ENCODE assay signal across 1 cellular context in the genomic region with DNA sequence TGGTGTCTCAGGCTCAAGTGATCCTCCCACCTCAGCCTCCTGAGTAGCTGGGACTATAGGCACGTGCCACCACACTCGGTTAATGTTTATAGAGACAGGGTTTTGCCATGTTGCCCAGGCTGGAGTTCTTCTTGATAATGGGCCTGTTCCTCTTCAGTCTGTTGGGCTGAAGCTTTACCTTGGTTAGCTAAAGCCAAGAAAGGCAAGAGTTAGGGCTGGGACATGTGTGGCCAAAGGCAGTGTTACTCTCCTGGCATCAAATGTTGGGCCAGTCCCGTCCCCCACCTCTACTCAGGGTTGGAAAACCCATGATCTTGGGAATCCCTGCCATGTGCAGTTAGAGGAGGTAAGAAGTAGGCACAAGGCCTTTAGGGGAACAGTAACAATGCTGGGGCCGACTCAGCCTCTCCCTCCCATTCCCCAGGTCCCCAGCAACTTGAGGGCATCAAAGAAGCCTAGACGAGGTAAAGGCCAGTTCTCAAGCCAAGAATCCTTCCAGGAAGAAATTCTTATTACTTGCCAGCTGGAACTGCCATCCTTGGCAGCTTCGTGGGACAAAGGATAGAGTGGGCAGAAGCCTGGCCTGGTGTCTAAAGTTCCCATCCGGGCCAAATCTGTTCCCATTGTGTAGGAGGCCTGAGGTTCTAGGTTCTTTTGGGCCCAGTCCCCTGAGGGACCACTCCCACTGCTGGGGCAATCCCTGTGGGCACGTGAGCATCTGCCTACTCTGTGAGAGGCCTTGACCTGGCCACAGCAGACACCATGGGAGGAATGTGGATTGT.
TF ChIP-seq lines count a peak whose summit lies in the region.

No MANE protein-coding gene starts in this region.

TF ChIP-seq in K562, 482 proteins besides CTCF, POLR2A, EP300 and RAD21 (continued from another document and continues in another):
- TF ChIP-seq, protein P1, sequence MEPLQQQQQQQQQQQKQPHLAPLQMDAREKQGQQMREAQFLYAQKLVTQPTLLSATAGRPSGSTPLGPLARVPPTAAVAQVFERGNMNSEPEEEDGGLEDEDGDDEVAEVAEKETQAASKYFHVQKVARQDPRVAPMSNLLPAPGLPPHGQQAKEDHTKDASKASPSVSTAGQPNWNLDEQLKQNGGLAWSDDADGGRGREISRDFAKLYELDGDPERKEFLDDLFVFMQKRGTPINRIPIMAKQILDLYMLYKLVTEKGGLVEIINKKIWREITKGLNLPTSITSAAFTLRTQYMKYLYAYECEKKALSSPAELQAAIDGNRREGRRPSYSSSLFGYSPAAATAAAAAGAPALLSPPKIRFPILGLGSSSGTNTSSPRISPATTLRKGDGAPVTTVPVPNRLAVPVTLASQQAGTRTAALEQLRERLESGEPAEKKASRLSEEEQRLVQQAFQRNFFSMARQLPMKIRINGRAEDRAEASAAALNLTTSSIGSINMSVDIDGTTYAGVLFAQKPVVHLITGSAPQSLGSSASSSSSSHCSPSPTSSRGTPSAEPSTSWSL (CRISPR knock-in tag; IDR thresholded peaks at IDR 0.05; ENCODE audit: borderline replicate concordance), result no peak
- TF ChIP-seq CHD2 (IDR thresholded peaks at IDR 0.05; ENCODE audit: low read depth, low read length) (0 out of 2 replicates have a peak, but pooled peaks have one; percentile 67), ZNF134 (CRISPR knock-in tag; conservative IDR thresholded peaks at IDR 0.05) (no peak), ZBTB9 (CRISPR knock-in tag; IDR thresholded peaks at IDR 0.05) (no peak; the same call in 1 of the 2 replicates), ZNF561 (CRISPR knock-in tag; conservative IDR thresholded peaks at IDR 0.05) (no peak), NFE2 (IDR thresholded peaks at IDR 0.05; ENCODE audit: low read depth) (no peak), EHMT2 (IDR thresholded peaks at IDR 0.05) (no peak), ZBTB34 (CRISPR knock-in tag; IDR thresholded peaks at IDR 0.05) (peak; percentile 64; the same call in 1 of the 2 replicates), THRAP3 (IDR thresholded peaks at IDR 0.05; ENCODE audit: borderline replicate concordance) (no peak; the same call in none of the 2 replicates), ZKSCAN3 (CRISPR knock-in tag; IDR thresholded peaks at IDR 0.05) (no peak), ZNF146 (CRISPR knock-in tag; IDR thresholded peaks at IDR 0.05; ENCODE audit: unreplicated experiment) (no peak), DDX20 (tag; IDR thresholded peaks at IDR 0.05; ENCODE audit: low read depth) (no peak), ZNF77 (CRISPR knock-in tag; IDR thresholded peaks at IDR 0.05) (no peak), JUNB (CRISPR knock-in tag; conservative IDR thresholded peaks at IDR 0.05) (no peak), RBBP5 (IDR thresholded peaks at IDR 0.05; ENCODE audit: borderline replicate concordance, insufficient read depth, low read length, poor library complexity, severe bottlenecking) (no peak), SREBF1 (IDR thresholded peaks at IDR 0.05; ENCODE audit: borderline replicate concordance, low read depth, low read length) (no peak), THAP12 (CRISPR knock-in tag; IDR thresholded peaks at IDR 0.05) (peak; percentile 68; the same call in 1 of the 2 replicates), ZNF668 (CRISPR knock-in tag; IDR thresholded peaks at IDR 0.05) (no peak), SRSF3 (IDR thresholded peaks at IDR 0.05; ENCODE audit: insufficient read depth, low read length) (no peak), GABPB1 (CRISPR knock-in tag; IDR thresholded peaks at IDR 0.05) (no peak), BRCA1 (IDR thresholded peaks at IDR 0.05) (no peak), BRCA1 (CRISPR knock-in tag; IDR thresholded peaks at IDR 0.05) (no peak; the same call in 1 of the 2 replicates), ZBTB1 (CRISPR knock-in tag; IDR thresholded peaks at IDR 0.05; ENCODE audit: borderline replicate concordance, low read depth) (no peak), MIER1 (IDR thresholded peaks at IDR 0.05; ENCODE audit: low read depth) (no peak), RHOXF2B (CRISPR knock-in tag; conservative IDR thresholded peaks at IDR 0.05) (no peak), ELF2 (CRISPR knock-in tag; IDR thresholded peaks at IDR 0.05) (no peak), WHSC1 (IDR thresholded peaks at IDR 0.05; ENCODE audit: low read length) (no peak), ZC3H8 (IDR thresholded peaks at IDR 0.05) (no peak), PTTG1 (tag; IDR thresholded peaks at IDR 0.05; ENCODE audit: low read depth) (no peak), ZNF445 (CRISPR knock-in tag; IDR thresholded peaks at IDR 0.05; ENCODE audit: low read depth) (peak; percentile 41), CHCHD3 (CRISPR knock-in tag; IDR thresholded peaks at IDR 0.05) (0 out of 2 replicates have a peak, but pooled peaks have one; percentile 6), ZNF133 (CRISPR knock-in tag; IDR thresholded peaks at IDR 0.05) (no peak), NR2C2 (CRISPR knock-in tag; IDR thresholded peaks at IDR 0.05) (0 out of 2 replicates have a peak, but pooled peaks have one; percentile 13), NR2C2 (tag; IDR thresholded peaks at IDR 0.05) (no peak), RBM17 (IDR thresholded peaks at IDR 0.05; ENCODE audit: borderline replicate concordance, low read depth, low read length) (no peak; the same call in 1 of the 2 replicates), ZNF232 (CRISPR knock-in tag; IDR thresholded peaks at IDR 0.05) (no peak), RB1 (IDR thresholded peaks at IDR 0.05; ENCODE audit: low read depth) (no peak)
- TF ChIP-seq, protein P2, sequence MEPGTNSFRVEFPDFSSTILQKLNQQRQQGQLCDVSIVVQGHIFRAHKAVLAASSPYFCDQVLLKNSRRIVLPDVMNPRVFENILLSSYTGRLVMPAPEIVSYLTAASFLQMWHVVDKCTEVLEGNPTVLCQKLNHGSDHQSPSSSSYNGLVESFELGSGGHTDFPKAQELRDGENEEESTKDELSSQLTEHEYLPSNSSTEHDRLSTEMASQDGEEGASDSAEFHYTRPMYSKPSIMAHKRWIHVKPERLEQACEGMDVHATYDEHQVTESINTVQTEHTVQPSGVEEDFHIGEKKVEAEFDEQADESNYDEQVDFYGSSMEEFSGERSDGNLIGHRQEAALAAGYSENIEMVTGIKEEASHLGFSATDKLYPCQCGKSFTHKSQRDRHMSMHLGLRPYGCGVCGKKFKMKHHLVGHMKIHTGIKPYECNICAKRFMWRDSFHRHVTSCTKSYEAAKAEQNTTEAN (CRISPR knock-in tag; IDR thresholded peaks at IDR 0.05), result peak; percentile 78; the same call in 1 of the 2 replicates
- TF ChIP-seq, protein P3, sequence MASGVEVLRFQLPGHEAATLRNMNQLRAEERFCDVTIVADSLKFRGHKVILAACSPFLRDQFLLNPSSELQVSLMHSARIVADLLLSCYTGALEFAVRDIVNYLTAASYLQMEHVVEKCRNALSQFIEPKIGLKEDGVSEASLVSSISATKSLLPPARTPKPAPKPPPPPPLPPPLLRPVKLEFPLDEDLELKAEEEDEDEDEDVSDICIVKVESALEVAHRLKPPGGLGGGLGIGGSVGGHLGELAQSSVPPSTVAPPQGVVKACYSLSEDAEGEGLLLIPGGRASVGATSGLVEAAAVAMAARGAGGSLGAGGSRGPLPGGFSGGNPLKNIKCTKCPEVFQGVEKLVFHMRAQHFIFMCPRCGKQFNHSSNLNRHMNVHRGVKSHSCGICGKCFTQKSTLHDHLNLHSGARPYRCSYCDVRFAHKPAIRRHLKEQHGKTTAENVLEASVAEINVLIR (CRISPR knock-in tag; IDR thresholded peaks at IDR 0.05), result no peak
- TF ChIP-seq, protein P4, sequence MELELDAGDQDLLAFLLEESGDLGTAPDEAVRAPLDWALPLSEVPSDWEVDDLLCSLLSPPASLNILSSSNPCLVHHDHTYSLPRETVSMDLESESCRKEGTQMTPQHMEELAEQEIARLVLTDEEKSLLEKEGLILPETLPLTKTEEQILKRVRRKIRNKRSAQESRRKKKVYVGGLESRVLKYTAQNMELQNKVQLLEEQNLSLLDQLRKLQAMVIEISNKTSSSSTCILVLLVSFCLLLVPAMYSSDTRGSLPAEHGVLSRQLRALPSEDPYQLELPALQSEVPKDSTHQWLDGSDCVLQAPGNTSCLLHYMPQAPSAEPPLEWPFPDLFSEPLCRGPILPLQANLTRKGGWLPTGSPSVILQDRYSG (tag; conservative IDR thresholded peaks at IDR 0.05; ENCODE audit: low read depth), result no peak
- TF ChIP-seq, protein P5, sequence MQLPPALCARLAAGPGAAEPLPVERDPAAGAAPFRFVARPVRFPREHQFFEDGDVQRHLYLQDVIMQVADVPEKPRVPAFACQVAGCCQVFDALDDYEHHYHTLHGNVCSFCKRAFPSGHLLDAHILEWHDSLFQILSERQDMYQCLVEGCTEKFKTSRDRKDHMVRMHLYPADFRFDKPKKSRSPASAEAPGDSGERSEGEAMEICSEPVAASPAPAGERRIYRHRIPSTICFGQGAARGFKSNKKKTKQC (CRISPR knock-in tag; IDR thresholded peaks at IDR 0.05), result peak; percentile 72; the same call in 1 of the 2 replicates
- TF ChIP-seq, protein P6, sequence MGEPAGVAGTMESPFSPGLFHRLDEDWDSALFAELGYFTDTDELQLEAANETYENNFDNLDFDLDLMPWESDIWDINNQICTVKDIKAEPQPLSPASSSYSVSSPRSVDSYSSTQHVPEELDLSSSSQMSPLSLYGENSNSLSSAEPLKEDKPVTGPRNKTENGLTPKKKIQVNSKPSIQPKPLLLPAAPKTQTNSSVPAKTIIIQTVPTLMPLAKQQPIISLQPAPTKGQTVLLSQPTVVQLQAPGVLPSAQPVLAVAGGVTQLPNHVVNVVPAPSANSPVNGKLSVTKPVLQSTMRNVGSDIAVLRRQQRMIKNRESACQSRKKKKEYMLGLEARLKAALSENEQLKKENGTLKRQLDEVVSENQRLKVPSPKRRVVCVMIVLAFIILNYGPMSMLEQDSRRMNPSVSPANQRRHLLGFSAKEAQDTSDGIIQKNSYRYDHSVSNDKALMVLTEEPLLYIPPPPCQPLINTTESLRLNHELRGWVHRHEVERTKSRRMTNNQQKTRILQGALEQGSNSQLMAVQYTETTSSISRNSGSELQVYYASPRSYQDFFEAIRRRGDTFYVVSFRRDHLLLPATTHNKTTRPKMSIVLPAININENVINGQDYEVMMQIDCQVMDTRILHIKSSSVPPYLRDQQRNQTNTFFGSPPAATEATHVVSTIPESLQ (CRISPR knock-in tag; IDR thresholded peaks at IDR 0.05), result no peak
- TF ChIP-seq, protein P7, sequence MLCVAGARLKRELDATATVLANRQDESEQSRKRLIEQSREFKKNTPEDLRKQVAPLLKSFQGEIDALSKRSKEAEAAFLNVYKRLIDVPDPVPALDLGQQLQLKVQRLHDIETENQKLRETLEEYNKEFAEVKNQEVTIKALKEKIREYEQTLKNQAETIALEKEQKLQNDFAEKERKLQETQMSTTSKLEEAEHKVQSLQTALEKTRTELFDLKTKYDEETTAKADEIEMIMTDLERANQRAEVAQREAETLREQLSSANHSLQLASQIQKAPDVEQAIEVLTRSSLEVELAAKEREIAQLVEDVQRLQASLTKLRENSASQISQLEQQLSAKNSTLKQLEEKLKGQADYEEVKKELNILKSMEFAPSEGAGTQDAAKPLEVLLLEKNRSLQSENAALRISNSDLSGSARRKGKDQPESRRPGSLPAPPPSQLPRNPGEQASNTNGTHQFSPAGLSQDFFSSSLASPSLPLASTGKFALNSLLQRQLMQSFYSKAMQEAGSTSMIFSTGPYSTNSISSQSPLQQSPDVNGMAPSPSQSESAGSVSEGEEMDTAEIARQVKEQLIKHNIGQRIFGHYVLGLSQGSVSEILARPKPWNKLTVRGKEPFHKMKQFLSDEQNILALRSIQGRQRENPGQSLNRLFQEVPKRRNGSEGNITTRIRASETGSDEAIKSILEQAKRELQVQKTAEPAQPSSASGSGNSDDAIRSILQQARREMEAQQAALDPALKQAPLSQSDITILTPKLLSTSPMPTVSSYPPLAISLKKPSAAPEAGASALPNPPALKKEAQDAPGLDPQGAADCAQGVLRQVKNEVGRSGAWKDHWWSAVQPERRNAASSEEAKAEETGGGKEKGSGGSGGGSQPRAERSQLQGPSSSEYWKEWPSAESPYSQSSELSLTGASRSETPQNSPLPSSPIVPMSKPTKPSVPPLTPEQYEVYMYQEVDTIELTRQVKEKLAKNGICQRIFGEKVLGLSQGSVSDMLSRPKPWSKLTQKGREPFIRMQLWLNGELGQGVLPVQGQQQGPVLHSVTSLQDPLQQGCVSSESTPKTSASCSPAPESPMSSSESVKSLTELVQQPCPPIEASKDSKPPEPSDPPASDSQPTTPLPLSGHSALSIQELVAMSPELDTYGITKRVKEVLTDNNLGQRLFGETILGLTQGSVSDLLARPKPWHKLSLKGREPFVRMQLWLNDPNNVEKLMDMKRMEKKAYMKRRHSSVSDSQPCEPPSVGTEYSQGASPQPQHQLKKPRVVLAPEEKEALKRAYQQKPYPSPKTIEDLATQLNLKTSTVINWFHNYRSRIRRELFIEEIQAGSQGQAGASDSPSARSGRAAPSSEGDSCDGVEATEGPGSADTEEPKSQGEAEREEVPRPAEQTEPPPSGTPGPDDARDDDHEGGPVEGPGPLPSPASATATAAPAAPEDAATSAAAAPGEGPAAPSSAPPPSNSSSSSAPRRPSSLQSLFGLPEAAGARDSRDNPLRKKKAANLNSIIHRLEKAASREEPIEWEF (CRISPR knock-in tag; IDR thresholded peaks at IDR 0.05), result no peak
